In the genomic region with DNA sequence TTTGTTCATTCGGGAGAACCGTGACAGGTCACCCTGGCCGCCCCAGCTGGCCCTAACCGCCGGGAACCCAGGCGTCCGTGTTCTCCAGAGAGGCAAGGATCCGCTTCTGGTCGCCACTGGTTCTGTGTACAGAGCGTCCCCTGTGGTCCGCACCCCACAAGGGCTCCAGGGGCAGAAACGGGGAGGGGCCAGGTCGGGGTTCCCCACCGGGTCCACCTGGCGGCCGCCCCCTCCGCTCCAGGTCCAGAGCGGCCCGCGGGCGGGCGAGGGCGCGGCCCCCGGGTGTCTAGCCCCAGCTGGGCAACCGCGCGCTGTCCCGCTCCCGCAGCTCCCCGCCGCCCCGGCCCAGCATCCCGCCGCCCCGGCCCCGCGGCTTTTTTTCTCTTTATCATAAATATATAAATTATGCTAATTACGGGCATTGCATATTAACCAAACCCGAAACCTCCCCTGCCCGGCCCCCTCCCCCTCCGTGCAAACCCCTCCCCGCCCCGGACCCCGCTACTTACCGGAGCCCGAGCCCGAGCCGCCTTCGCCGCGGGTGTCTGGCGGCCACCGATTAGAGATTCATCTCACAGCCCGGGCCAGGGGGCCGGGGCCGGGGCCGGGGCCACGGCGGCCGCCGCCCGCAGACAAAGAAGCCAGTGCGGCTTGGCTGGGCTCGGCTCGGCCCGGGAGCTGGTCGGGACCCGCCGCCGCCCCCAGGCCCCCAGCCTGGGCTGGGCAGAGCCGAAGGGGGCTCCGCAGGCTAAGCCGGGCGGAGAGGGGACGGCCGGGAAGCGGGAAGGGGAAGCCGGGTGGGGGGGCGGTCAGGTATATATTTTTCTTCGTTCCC, we compare ENCODE assay signal across 8 cellular contexts. TPM values are rescaled to one million over a fixed set of nuclear protein-coding genes. Genes with fewer than 3 reads are reported as not detected.
DNase-seq lines count a peak whose midpoint lies in the region; ATAC-seq and TF ChIP-seq lines count a peak whose summit lies in the region.

No MANE protein-coding gene starts in this region.

- H3K4me1 ChIP-seq in Caco-2 (peaks cover 6% of the 10 kb centered on the region; the same call in 1 of the 2 replicates), ectodermal cell (ENCODE audit: control insufficient read depth, insufficient read depth, low read length) (peaks cover 7% of the 10 kb centered on the region)

- WGBS in ectodermal cell, 2 experiments: 1% methylated on average over 70 to 76 of the region's 81 CpGs

- ATAC-seq in GM21447 (IDR thresholded peaks at IDR 0.05; ENCODE audit: unreplicated experiment): peak; percentile 48
- peak; percentile 58 for ATAC-seq in activated CD8-positive, alpha-beta T cell treated with anti-CD3 and anti-CD28 coated beads, Interleukin-2, amount 10 ng/mL, durations not matched to agents 7 days and 5 days

- H3K4me3 Mint-ChIP-seq in Caco-2 (ENCODE audit: unreplicated experiment): peak overlapping the region; percentile 76
- H3K4me3 Mint-ChIP-seq in activated CD8-positive, alpha-beta T cell treated with anti-CD3 and anti-CD28 coated beads, Interleukin-2, amount 10 ng/mL, durations not matched to agents 7 days and 5 days: peak overlapping the region; percentile 85

- H3K4me3 ChIP-seq in Caco-2 (ENCODE audit: low read depth, low read length): peak overlapping the region; percentile 89
- peak overlapping the region; percentile 66 for H3K4me3 ChIP-seq in ectodermal cell (ENCODE audit: insufficient read depth, low read depth, low read length)

- no peaks in the 10 kb centered on the region for H3K27me3 Mint-ChIP-seq in Caco-2 (ENCODE audit: insufficient read depth, unreplicated experiment)
- no peaks in the 10 kb centered on the region for H3K27me3 Mint-ChIP-seq in activated CD8-positive, alpha-beta T cell treated with anti-CD3 and anti-CD28 coated beads, Interleukin-2, amount 10 ng/mL, durations not matched to agents 7 days and 5 days (ENCODE audit: low read depth)

- H3K9me3 Mint-ChIP-seq in Caco-2 (ENCODE audit: unreplicated experiment): no peaks in the 10 kb centered on the region
- no peaks in the 10 kb centered on the region for H3K9me3 Mint-ChIP-seq in activated CD8-positive, alpha-beta T cell treated with anti-CD3 and anti-CD28 coated beads, Interleukin-2, amount 10 ng/mL, durations not matched to agents 7 days and 5 days (ENCODE audit: insufficient read depth)

- peak overlapping the region; percentile 48 for H3K27ac ChIP-seq in ectodermal cell (ENCODE audit: insufficient read depth, low read depth, low read length, poor library complexity, severe bottlenecking)

- TF ChIP-seq CTCF in Caco-2 (IDR thresholded peaks at IDR 0.05; ENCODE audit: insufficient read depth in 1 of 2, low read depth in 1 of 2, low read length in 1 of 2, severe bottlenecking in 1 of 2, unreplicated experiment in 1 of 2): peak; percentile 26 to 39

- intact Hi-C loops in Caco-2 (cut with micrococcal nuclease; ENCODE audit: unreplicated experiment): no loop called here

- H3K36me3 ChIP-seq in Caco-2 (ENCODE audit: control insufficient read depth, insufficient read depth, low read length): no peaks in the 10 kb centered on the region; the same call in 1 of the 2 replicates
- no peaks in the 10 kb centered on the region for H3K36me3 ChIP-seq in ectodermal cell (ENCODE audit: control insufficient read depth, insufficient read depth, low read length)

- POLR2A ChIA-PET in Caco-2 (lab: Charles Lee): interaction anchor here (0.5 to 2.6 kb wide), 15 partner anchors 13 to 454 kb away, joined by 3 to 39 read pairs (median 6); partner anchors contain the start of genes ATF1, CSRNP2, DAZAP2 and LETMD1
- POLR2A ChIA-PET in activated CD8-positive, alpha-beta T cell treated with anti-CD3 and anti-CD28 coated beads, Interleukin-2, amount 10 ng/mL, durations not matched to agents 7 days and 5 days (lab: Charles Lee): interaction anchor here (0.6 to 3.9 kb wide), 7 partner anchors 13 to 312 kb away, joined by 3 to 31 read pairs (median 4); partner anchors contain the start of genes CSRNP2, DAZAP2 and LETMD1

- H3K4me1 Mint-ChIP-seq in Caco-2 (ENCODE audit: low read depth, unreplicated experiment): peaks cover 15% of the 10 kb centered on the region
- H3K4me1 Mint-ChIP-seq in activated CD8-positive, alpha-beta T cell treated with anti-CD3 and anti-CD28 coated beads, Interleukin-2, amount 10 ng/mL, durations not matched to agents 7 days and 5 days (ENCODE audit: low read depth): peaks cover 11% of the 10 kb centered on the region

- no TSS peak for BruUV-seq in Caco-2 (replicated peaks; lab: Mats Ljungman, UMichigan)

- H3K27ac Mint-ChIP-seq in Caco-2 (ENCODE audit: unreplicated experiment): peak overlapping the region; percentile 94
- H3K27ac Mint-ChIP-seq in activated CD8-positive, alpha-beta T cell treated with anti-CD3 and anti-CD28 coated beads, Interleukin-2, amount 10 ng/mL, durations not matched to agents 7 days and 5 days: peak overlapping the region; percentile 84

- DNase-seq in Caco-2 (peak in 1 of 2 experiments; percentile 70), M059J (ENCODE audit: low read depth) (peak; percentile 28), lung microvascular endothelial cell (ENCODE audit: low read depth in 2 of 2) (peak; percentile 46 to 58), A172 (ENCODE audit: low spot score) (no peak)
- peak; percentile 47 for DNase-seq in activated CD8-positive, alpha-beta T cell treated with anti-CD3 and anti-CD28 coated beads, Interleukin-2, amount 10 ng/mL, durations not matched to agents 7 days and 5 days
- DNase-seq in stimulated activated CD8-positive, alpha-beta memory T cell treated with anti-CD3 and anti-CD28 coated beads, Interleukin-15, amount 100 ng/mL, for 4 hours (ENCODE audit: low read depth in 2 of 2): peak; percentile 6 to 15

- CTCF ChIA-PET in Caco-2 (lab: Charles Lee): interaction anchor here (0.6 to 2.8 kb wide), 20 partner anchors 9 to 1920 kb away, joined by 3 to 26 read pairs (median 5); partner anchors contain the start of genes CSRNP2 and DAZAP2
- CTCF ChIA-PET in activated CD8-positive, alpha-beta T cell treated with anti-CD3 and anti-CD28 coated beads, Interleukin-2, amount 10 ng/mL, durations not matched to agents 7 days and 5 days (lab: Charles Lee): interaction anchor here (0.7 to 2.5 kb wide), 12 partner anchors 14 to 168 kb away, joined by 3 to 17 read pairs (median 4); partner anchors contain the start of gene DAZAP2

- H3K27me3 ChIP-seq in Caco-2 (replicated peaks; ENCODE audit: control insufficient read depth, insufficient read depth, low read length): no peaks in the 10 kb centered on the region
- H3K27me3 ChIP-seq in ectodermal cell (ENCODE audit: control insufficient read depth, insufficient read depth, low read length, poor library complexity, severe bottlenecking): peaks cover 7% of the 10 kb centered on the region

- H3K9me3 ChIP-seq in Caco-2: no peaks in the 10 kb centered on the region
- no peaks in the 10 kb centered on the region for H3K9me3 ChIP-seq in ectodermal cell (ENCODE audit: control insufficient read depth, low read length)

- H3K36me3 Mint-ChIP-seq in Caco-2 (ENCODE audit: insufficient read depth, unreplicated experiment): peaks cover 3% of the 10 kb centered on the region
- no peaks in the 10 kb centered on the region for H3K36me3 Mint-ChIP-seq in activated CD8-positive, alpha-beta T cell treated with anti-CD3 and anti-CD28 coated beads, Interleukin-2, amount 10 ng/mL, durations not matched to agents 7 days and 5 days (ENCODE audit: low read depth)

RNA-seq across cellular contexts. Expression of gene POU6F1, which starts 0.5 kb away (rescaled TPM):
- total RNA-seq in Caco-2 (2022) (4.1 and 5.3 TPM in 2 replicates), lung microvascular endothelial cell (1.3 and 3.0 TPM in 2 replicates)
- 1.4 and 7.8 TPM in 2 replicates for total RNA-seq in M059J (2014; rRNA removed; shearing (Covaris generic))
- total RNA-seq in activated CD8-positive, alpha-beta T cell treated with anti-CD3 and anti-CD28 coated beads, Interleukin-2, amount 10 ng/mL, durations not matched to agents 7 days and 5 days: 1 to 10 TPM; 1.3 to 2.2 TPM
- polyA plus RNA-seq in ectodermal cell (2013, experiment 1 of 4): 3.8 TPM
- polyA plus RNA-seq in ectodermal cell (2013, experiment 2 of 4): 3.1 TPM
- polyA plus RNA-seq in ectodermal cell (2013, experiment 3 of 4): 1.5 TPM
- 2.9 TPM for polyA plus RNA-seq in ectodermal cell (2013, experiment 4 of 4)
- 0.81 and 1.0 TPM in 2 replicates for total RNA-seq in A172 (2014; rRNA removed; shearing (Covaris generic))

RNA-seq across cellular contexts. Expression of gene DAZAP2, which starts 21.3 kb away (rescaled TPM):
- 84.9 and 100 TPM in 2 replicates for total RNA-seq in Caco-2 (2022)
- total RNA-seq in M059J (2014; rRNA removed; shearing (Covaris generic)): 480 and 492 TPM in 2 replicates
- total RNA-seq in activated CD8-positive, alpha-beta T cell treated with anti-CD3 and anti-CD28 coated beads, Interleukin-2, amount 10 ng/mL, durations not matched to agents 7 days and 5 days: 100 to 1,000 TPM; 186 TPM
- 48.5 TPM for polyA plus RNA-seq in ectodermal cell (2013, experiment 1 of 4)
- polyA plus RNA-seq in ectodermal cell (2013, experiment 2 of 4): 50.0 TPM
- polyA plus RNA-seq in ectodermal cell (2013, experiment 3 of 4): 52.1 TPM
- polyA plus RNA-seq in ectodermal cell (2013, experiment 4 of 4): 69.9 TPM
- total RNA-seq in lung microvascular endothelial cell: 68.5 and 73.7 TPM in 2 replicates
- 187 and 225 TPM in 2 replicates for total RNA-seq in A172 (2014; rRNA removed; shearing (Covaris generic))

RNA-seq across cellular contexts. Expression of gene TFCP2, which starts 44.4 kb away (rescaled TPM):
- total RNA-seq in Caco-2 (2022): 51.4 and 52.6 TPM in 2 replicates
- total RNA-seq in M059J (2014; rRNA removed; shearing (Covaris generic)): 4.9 and 6.8 TPM in 2 replicates
- 10 to 100 TPM; 34.5 to 38.8 TPM for total RNA-seq in activated CD8-positive, alpha-beta T cell treated with anti-CD3 and anti-CD28 coated beads, Interleukin-2, amount 10 ng/mL, durations not matched to agents 7 days and 5 days
- polyA plus RNA-seq in ectodermal cell (2013, experiment 1 of 4): 50.4 TPM
- polyA plus RNA-seq in ectodermal cell (2013, experiment 2 of 4): 44.6 TPM
- 38.6 TPM for polyA plus RNA-seq in ectodermal cell (2013, experiment 3 of 4)
- 44.9 TPM for polyA plus RNA-seq in ectodermal cell (2013, experiment 4 of 4)
- total RNA-seq in lung microvascular endothelial cell: 8.9 and 14.1 TPM in 2 replicates
- 8.1 and 19.7 TPM in 2 replicates for total RNA-seq in A172 (2014; rRNA removed; shearing (Covaris generic))

RNA-seq across cellular contexts. Expression of gene SMAGP, which starts 52.9 kb away (rescaled TPM):
- 95.1 and 108 TPM in 2 replicates for total RNA-seq in Caco-2 (2022)
- 15.8 and 17.8 TPM in 2 replicates for total RNA-seq in M059J (2014; rRNA removed; shearing (Covaris generic))
- 1 to 10 TPM; 4.3 to 4.7 TPM for total RNA-seq in activated CD8-positive, alpha-beta T cell treated with anti-CD3 and anti-CD28 coated beads, Interleukin-2, amount 10 ng/mL, durations not matched to agents 7 days and 5 days
- polyA plus RNA-seq in ectodermal cell (2013, experiment 1 of 4): 16.6 TPM
- 23.8 TPM for polyA plus RNA-seq in ectodermal cell (2013, experiment 2 of 4)
- 16.9 TPM for polyA plus RNA-seq in ectodermal cell (2013, experiment 3 of 4)
- 17.1 TPM for polyA plus RNA-seq in ectodermal cell (2013, experiment 4 of 4)
- 9.8 and 17.7 TPM in 2 replicates for total RNA-seq in lung microvascular endothelial cell
- 11.2 and 16.8 TPM in 2 replicates for total RNA-seq in A172 (2014; rRNA removed; shearing (Covaris generic))
